25 cellular contexts compared by ENCODE assay signal in the genomic region with DNA sequence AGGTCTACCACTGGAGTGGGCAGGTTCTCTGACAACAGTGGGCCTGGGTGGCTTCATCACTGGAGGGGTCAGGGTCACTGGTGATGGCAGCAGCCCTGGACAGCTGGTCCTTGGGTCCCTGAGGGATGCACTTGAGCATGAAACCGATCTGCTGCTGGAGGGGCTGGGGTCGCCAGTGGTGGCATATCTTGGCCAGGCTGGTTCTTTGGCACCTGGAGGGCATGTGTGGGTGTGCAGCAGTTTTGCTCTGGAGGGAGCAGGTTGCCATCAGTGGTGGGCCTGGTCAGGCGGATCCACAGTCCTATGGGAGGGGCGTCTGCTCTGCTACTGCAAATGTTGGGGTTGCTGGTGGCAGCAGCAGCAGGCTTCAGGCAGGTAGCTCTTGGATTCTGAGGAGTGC.
DNase-seq lines count a peak whose midpoint lies in the region; ATAC-seq, FAIRE-seq and TF ChIP-seq lines count a peak whose summit lies in the region.
"Had no signal": no experiment of that assay in that cellular context is flagged by ENCODE, and none has a peak within 500 bp of the region (broad histone marks: within the 10 kb centered on the region; RNA-seq: fewer than 3 reads in every experiment).

No MANE protein-coding gene starts in this region.

- no peak overlapping the region for H3K18ac ChIP-seq in neuronal stem cell (ENCODE audit: low read length)

- no peak for TF ChIP-seq POLR2A in HepG2 (IDR thresholded peaks at IDR 0.05; ENCODE audit: insufficient read depth in 1 of 2, low read depth in 2 of 2, low read length in 2 of 2)
- TF ChIP-seq POLR2A in right lobe of liver (IDR thresholded peaks at IDR 0.05), result no peak
- TF ChIP-seq POLR2A in gastroesophageal sphincter (IDR thresholded peaks at IDR 0.05), result no peak

- H3K4me2 ChIP-seq in HepG2 (ENCODE audit: low read depth, low read length) (no peak overlapping the region), neuronal stem cell (ENCODE audit: insufficient read depth, low read length, poor library complexity, severe bottlenecking) (no peak overlapping the region)
- H3K4me2 ChIP-seq: A549 had no signal

- H3K4me1 ChIP-seq in HepG2 (ENCODE audit: insufficient read depth, low read length) (no peaks in the 10 kb centered on the region), right lobe of liver (peaks cover 0 to 6% (median 2%) of the 10 kb centered on the region in 4 donors), neuronal stem cell (ENCODE audit: control insufficient read depth in 2 of 2, insufficient read depth in 1 of 2, low read depth in 1 of 2, low read length in 2 of 2) (no peaks in the 10 kb centered on the region), aorta (ENCODE audit: control insufficient read depth in 1 of 2, insufficient read depth in 2 of 2, low read length in 2 of 2) (peaks cover 0 to 2% of the 10 kb centered on the region in 2 donors), gastroesophageal sphincter (no peaks in the 10 kb centered on the region)
- H3K4me1 ChIP-seq: A549 had no signal

- no peak; the same call in 2 of the 3 replicates for ATAC-seq in HepG2
- no peak for ATAC-seq in right lobe of liver
- peak; percentile 20 for ATAC-seq in sciatic nerve
- peak; percentile 29 for ATAC-seq in aorta (ENCODE audit: low FRiP score)
- ATAC-seq in gastroesophageal sphincter, result no peak
- ATAC-seq: A549; CD8-positive, alpha-beta T cell; GM12878 had no signal

- no peak for FAIRE-seq in HepG2 (lab: Jason Lieb, UNC)
- FAIRE-seq: A549, GM12878, GM12892, GM18507 had no signal

- H2AK5ac ChIP-seq in neuronal stem cell (ENCODE audit: low read depth, low read length), result no peak overlapping the region

- TF ChIP-seq EP300 in HepG2 (IDR thresholded peaks at IDR 0.05; ENCODE audit: low read depth in 2 of 2, low read length in 2 of 2) (no peak), HepG2 (CRISPR knock-in tag; IDR thresholded peaks at IDR 0.05; ENCODE audit: borderline replicate concordance) (no peak), gastroesophageal sphincter (IDR thresholded peaks at IDR 0.05) (no peak)

- H3K9ac ChIP-seq in HepG2 (ENCODE audit: insufficient read depth, low read depth, low read length) (no peak overlapping the region), neuronal stem cell (ENCODE audit: low read depth, low read length, poor library complexity) (no peak overlapping the region)
- H3K9ac ChIP-seq: BLaER1 treated with 17β-estradiol and CSF1 and Interleukin-3, amounts not matched to agents 10 nM and 100 nM had no signal

- H3K23ac ChIP-seq in neuronal stem cell (ENCODE audit: low read depth, low read length, poor library complexity), result peak overlapping the region; percentile 35

- H3K27ac ChIP-seq in HepG2 (ENCODE audit: extremely low read length, insufficient read depth, low read length) (no peak overlapping the region), right lobe of liver (no peak overlapping the region), neuronal stem cell (replicated peaks; ENCODE audit: low read length) (no peak overlapping the region), aorta (ENCODE audit: low read depth in 1 of 2, low read length in 2 of 2) (no peak overlapping the region), gastroesophageal sphincter (no peak overlapping the region)
- H3K27ac ChIP-seq: 22Rv1; A549; BLaER1 treated with 17β-estradiol and CSF1 and Interleukin-3, amounts not matched to agents 10 nM and 100 nM; C4-2B had no signal

- TF ChIP-seq RAD21 in HepG2 (CRISPR knock-in tag; IDR thresholded peaks at IDR 0.05), result no peak

- no TSS peak for BruUV-seq in HepG2 (replicated peaks; lab: Mats Ljungman, UMichigan)

- H3K79me2 ChIP-seq in HepG2 (ENCODE audit: insufficient read depth, low read length), result no peaks in the 10 kb centered on the region

- intact Hi-C loops in HepG2 (cut with micrococcal nuclease; ENCODE audit: unreplicated experiment), result no loop called here
- intact Hi-C loops in right lobe of liver (cut with DNase I), result no loop called here
- intact Hi-C loops in sciatic nerve (cut with DNase I), result no loop called here
- intact Hi-C loops in aorta (cut with DNase I), result no loop called here

- POLR2A ChIA-PET in HepG2 (lab: Yijun Ruan, JAX), result no interaction called here

- H3K36me3 ChIP-seq in HepG2 (replicated peaks in 1 of 2; ENCODE audit: control insufficient read depth in 1 of 2, insufficient read depth in 2 of 2, low read length in 2 of 2) (peaks cover 0 to 15% of the 10 kb centered on the region in 2 experiments; a peak in 2 of 5 replicates), right lobe of liver (peaks cover 0 to 5% (median 0%) of the 10 kb centered on the region in 4 donors), neuronal stem cell (replicated peaks in 1 of 2; ENCODE audit: control insufficient read depth in 2 of 2, insufficient read depth in 2 of 2, low read length in 2 of 2) (no peaks in the 10 kb centered on the region), aorta (ENCODE audit: control insufficient read depth in 1 of 2, insufficient read depth in 2 of 2, low read length in 1 of 2) (no peaks in the 10 kb centered on the region), gastroesophageal sphincter (peaks cover 0 to 11% of the 10 kb centered on the region in 2 donors)

- H4K20me1 ChIP-seq in HepG2 (ENCODE audit: insufficient read depth, low read length), result no peaks in the 10 kb centered on the region
- H4K20me1 ChIP-seq: BLaER1 treated with 17β-estradiol and CSF1 and Interleukin-3, amounts not matched to agents 10 nM and 100 nM had no signal

- H2AFZ ChIP-seq in HepG2 (ENCODE audit: low read length) (no peak overlapping the region), neuronal stem cell (ENCODE audit: low read length) (no peak overlapping the region)

- DNase-seq in HepG2 (ENCODE audit: low spot score), result no peak
- DNase-seq in right lobe of liver, result no peak
- no peak for DNase-seq in neuronal stem cell (ENCODE audit: low spot score)
- no peak for DNase-seq in sciatic nerve (ENCODE audit: low spot score)
- DNase-seq in aorta, result no peak
- DNase-seq in NAMALWA (ENCODE audit: low spot score), result no peak
- no peak for DNase-seq in NK-92 treated with Interleukin-12 subunit alpha and Interleukin-12 subunit beta, amount 100 ng/mL, for 24 hours (lab: John Stamatoyannopoulos, UW)
- DNase-seq: AML-193; CD4-positive, alpha-beta T cell; CD8-positive, alpha-beta T cell; DMS 273 treated with DMSO at 0.1 percent for 48 hours; DMS153; DMS53; DMS79; DND-41; EL; GDM1 had no signal

- H3K9me3 ChIP-seq in HepG2 (ENCODE audit: low read length), result peaks cover 8% of the 10 kb centered on the region; the same call in 1 of the 2 replicates
- H3K9me3 ChIP-seq in right lobe of liver, result no peaks in the 10 kb centered on the region
- peaks cover 0 to 8% of the 10 kb centered on the region in 2 donors for H3K9me3 ChIP-seq in neuronal stem cell (replicated peaks in 1 of 2; ENCODE audit: control insufficient read depth in 2 of 2, insufficient read depth in 1 of 2, low read depth in 1 of 2, low read length in 2 of 2)
- no peaks in the 10 kb centered on the region for H3K9me3 ChIP-seq in aorta (ENCODE audit: control insufficient read depth, low read length)
- peaks cover 0 to 9% (median 0%) of the 10 kb centered on the region in 3 donors for H3K9me3 ChIP-seq in gastroesophageal sphincter
- H3K9me3 ChIP-seq: A549 had no signal

- 100% methylated on average over 4 of the region's 4 CpGs for WGBS in HepG2 (ENCODE audit: low lambda C conversion rate)
- WGBS in right lobe of liver (ENCODE audit: insufficient coverage, low coverage, low lambda C conversion rate, missing lambda C conversion rate), result no CpG with 5 or more reads among the region's 4 CpGs
- WGBS in neuronal stem cell (ENCODE audit: extremely low coverage in 2 of 2, insufficient read length in 2 of 2, insufficient replicate concordance in 1 of 2), 2 donors, result no CpG with 5 or more reads among the region's 4 CpGs
- 91 to 97% methylated on average over 4 of the region's 4 CpGs for WGBS in aorta, 2 donors
- WGBS in gastroesophageal sphincter (ENCODE audit: low coverage in 1 of 2), 2 donors, result 100% methylated on average over 4 of the region's 4 CpGs; no CpG with 5 or more reads in 1 of the 2 donors

- H4K91ac ChIP-seq in neuronal stem cell (ENCODE audit: low read depth, low read length, poor library complexity), result no peak overlapping the region

- no peak overlapping the region for H3K14ac ChIP-seq in neuronal stem cell (ENCODE audit: low read length)

- TF ChIP-seq CTCF in HepG2 (CRISPR knock-in tag; IDR thresholded peaks at IDR 0.05), result no peak
- TF ChIP-seq CTCF in right lobe of liver (IDR thresholded peaks at IDR 0.05), result no peak
- no peak for TF ChIP-seq CTCF in gastroesophageal sphincter (IDR thresholded peaks at IDR 0.05)

- no peak overlapping the region for H2BK15ac ChIP-seq in neuronal stem cell (ENCODE audit: low read length)

- H2BK5ac ChIP-seq in neuronal stem cell (ENCODE audit: low read length), result no peak overlapping the region

- H3K4ac ChIP-seq in neuronal stem cell (ENCODE audit: low read length), result no peak overlapping the region

- H3K27me3 ChIP-seq in HepG2 (ENCODE audit: control insufficient read depth in 1 of 2, insufficient read depth in 2 of 2, low read length in 2 of 2), result no peaks in the 10 kb centered on the region
- no peaks in the 10 kb centered on the region for H3K27me3 ChIP-seq in right lobe of liver
- H3K27me3 ChIP-seq in neuronal stem cell (ENCODE audit: control insufficient read depth in 3 of 3, insufficient read depth in 3 of 3, low read depth in 1 of 3, low read length in 3 of 3), result no peaks in the 10 kb centered on the region
- H3K27me3 ChIP-seq in aorta (ENCODE audit: control insufficient read depth in 1 of 2, insufficient read depth in 2 of 2, low read length in 1 of 2), result no peaks in the 10 kb centered on the region
- no peaks in the 10 kb centered on the region for H3K27me3 ChIP-seq in gastroesophageal sphincter
- H3K27me3 ChIP-seq: BLaER1 treated with 17β-estradiol and CSF1 and Interleukin-3, amounts not matched to agents 10 nM and 100 nM had no signal

- CTCF ChIA-PET in HepG2 (lab: Yijun Ruan, JAX; ENCODE audit: low intra/inter-chr PET ratio, low total read pairs), result no interaction called here

- H3K4me3 ChIP-seq in HepG2 (replicated peaks in 1 of 3; ENCODE audit: insufficient read depth in 1 of 3, low read depth in 2 of 3, low read length in 3 of 3) (no peak overlapping the region), right lobe of liver (no peak overlapping the region), neuronal stem cell (ENCODE audit: low read length in 2 of 2) (no peak overlapping the region), aorta (ENCODE audit: low read length in 2 of 2) (no peak overlapping the region), gastroesophageal sphincter (no peak overlapping the region)
- H3K4me3 ChIP-seq: A549; BLaER1 treated with 17β-estradiol and CSF1 and Interleukin-3, amounts not matched to agents 10 nM and 100 nM; GM12878 had no signal

- H2BK120ac ChIP-seq in neuronal stem cell (ENCODE audit: low read depth, low read length), result no peak overlapping the region

- in situ Hi-C loops in HepG2 (cut with HindIII; ENCODE audit: extremely low pct_ligation_motif_present, low pct_unique_long_range_greater_than_20kb), result no loop called here

- no peak overlapping the region for H4K8ac ChIP-seq in neuronal stem cell (ENCODE audit: low read depth, low read length)

- H2BK12ac ChIP-seq in neuronal stem cell (ENCODE audit: low read length), result peak overlapping the region; percentile 2

- no peaks in the 10 kb centered on the region for H3K79me1 ChIP-seq in neuronal stem cell (ENCODE audit: low read depth, low read length)

TF ChIP-seq in HepG2, 621 proteins besides CTCF, POLR2A, EP300 and RAD21 (continues in another document):
- TF ChIP-seq TGIF2 (CRISPR knock-in tag; IDR thresholded peaks at IDR 0.05), result no peak

Comparison
In these comparisons a context has a peak if more than half of its experiments do, and no peak if none do; other contexts are left out.
1. ATAC-seq: peak in sciatic nerve (single experiment) and aorta (single experiment); none in HepG2 (single experiment), right lobe of liver (0 of 4) and gastroesophageal sphincter (single experiment).